11 cellular contexts compared by ENCODE assay signal in genomic region chr17:48723555-48724239, GRCh38. TPM values are rescaled to one million over a fixed set of nuclear protein-coding genes. Genes with fewer than 3 reads are reported as not detected.
DNase-seq lines count a peak whose midpoint lies in the region; ATAC-seq and TF ChIP-seq lines count a peak whose summit lies in the region.
"Had no signal": no experiment of that assay in that cellular context is flagged by ENCODE, and none has a peak within 500 bp of the region (broad histone marks: within the 10 kb centered on the region; RNA-seq: fewer than 3 reads in every experiment).

No MANE protein-coding gene starts in this region.

- no peak for DNase-seq in CD8-positive, alpha-beta T cell
- DNase-seq in activated naive CD8-positive, alpha-beta T cell treated with anti-CD3 and anti-CD28 coated beads for 36 hours = no peak
- DNase-seq in naive B cell = no peak
- no peak for DNase-seq in mesenteric fat pad (ENCODE audit: low spot score)
- no peak for DNase-seq in SHP77 treated with DMSO at 0.1 percent for 48 hours (lab: John Stamatoyannopoulos, UW)

- H3K27ac ChIP-seq in CD8-positive, alpha-beta T cell (ENCODE audit: low read depth, low read length) = no peak overlapping the region
- no peak overlapping the region for H3K27ac ChIP-seq in HUES48 (ENCODE audit: low read depth, low read length)
- H3K27ac ChIP-seq: gastroesophageal sphincter had no signal

- peaks cover 89% of the 10 kb centered on the region for H3K27me3 ChIP-seq in CD8-positive, alpha-beta T cell (ENCODE audit: insufficient read depth, low read length)
- H3K27me3 ChIP-seq in HUES48 (ENCODE audit: control insufficient read depth, insufficient read depth, low read length) = peaks cover 100% of the 10 kb centered on the region

- CTCF ChIA-PET in CD8-positive, alpha-beta T cell (lab: Charles Lee) = interaction anchor here (0.6 to 4.0 kb wide), 26 partner anchors 8 to 221 kb away, joined by 3 to 43 read pairs (median 5); partner anchors contain the start of gene SNF8

- intact Hi-C loops in CD8-positive, alpha-beta T cell (cut with DNase I, micrococcal nuclease) = loop anchor here (1.0 to 10.0 kb wide), 7 partner anchors 25 to 271 kb away; partner anchors contain the start of gene IGF2BP1 (in 1 of the 2)

- POLR2A ChIA-PET in CD8-positive, alpha-beta T cell (lab: Charles Lee) = interaction anchor here (0.6 to 1.5 kb wide), 4 partner anchors 8 to 67 kb away, joined by 3 to 4 read pairs (median 4); no protein-coding TSS in a partner anchor

- no peak overlapping the region for H3K4me3 ChIP-seq in CD8-positive, alpha-beta T cell (ENCODE audit: low read depth, low read length)
- H3K4me3 ChIP-seq in HUES48 (ENCODE audit: low read depth, low read length) = peak overlapping the region; percentile 38; the same call in 1 of the 2 replicates

- no peak overlapping the region for H3K9ac ChIP-seq in HUES48 (ENCODE audit: low read depth, low read length)

- H3K9me3 ChIP-seq in CD8-positive, alpha-beta T cell (ENCODE audit: low read length) = no peaks in the 10 kb centered on the region
- H3K9me3 ChIP-seq in HUES48 (ENCODE audit: control insufficient read depth, insufficient read depth, low read length) = peaks cover 2% of the 10 kb centered on the region
- H3K9me3 ChIP-seq: gastroesophageal sphincter had no signal

- H3K4me3 Mint-ChIP-seq in CD8-positive, alpha-beta T cell = peak overlapping the region; percentile 69
- peak overlapping the region; percentile 56 for H3K4me3 Mint-ChIP-seq in activated naive CD8-positive, alpha-beta T cell treated with anti-CD3 and anti-CD28 coated beads for 36 hours
- H3K4me3 Mint-ChIP-seq in naive B cell = peak overlapping the region; percentile 19 to 87 (median 69)

- peaks cover 53% of the 10 kb centered on the region for H3K4me1 ChIP-seq in CD8-positive, alpha-beta T cell (ENCODE audit: insufficient read depth, low read length)
- H3K4me1 ChIP-seq in HUES48 (ENCODE audit: control insufficient read depth, insufficient read depth, low read length) = peaks cover 44% of the 10 kb centered on the region

- peaks cover 72% of the 10 kb centered on the region for H3K27me3 Mint-ChIP-seq in CD8-positive, alpha-beta T cell (ENCODE audit: low read depth)
- H3K27me3 Mint-ChIP-seq in activated naive CD8-positive, alpha-beta T cell treated with anti-CD3 and anti-CD28 coated beads for 36 hours = peaks cover 100% of the 10 kb centered on the region
- peaks cover 82 to 95% (median 83%) of the 10 kb centered on the region in 3 donors for H3K27me3 Mint-ChIP-seq in naive B cell

- peaks cover 51% of the 10 kb centered on the region for H3K4me1 Mint-ChIP-seq in CD8-positive, alpha-beta T cell (ENCODE audit: low read depth)
- H3K4me1 Mint-ChIP-seq in activated naive CD8-positive, alpha-beta T cell treated with anti-CD3 and anti-CD28 coated beads for 36 hours = peaks cover 32% of the 10 kb centered on the region
- peaks cover 24 to 64% (median 52%) of the 10 kb centered on the region in 3 donors for H3K4me1 Mint-ChIP-seq in naive B cell

- no peaks in the 10 kb centered on the region for H3K36me3 Mint-ChIP-seq in CD8-positive, alpha-beta T cell
- peaks cover 3% of the 10 kb centered on the region for H3K36me3 Mint-ChIP-seq in activated naive CD8-positive, alpha-beta T cell treated with anti-CD3 and anti-CD28 coated beads for 36 hours
- peaks cover 6 to 15% of the 10 kb centered on the region in 2 donors for H3K36me3 Mint-ChIP-seq in naive B cell

- no peaks in the 10 kb centered on the region for H3K9me3 Mint-ChIP-seq in CD8-positive, alpha-beta T cell
- no peaks in the 10 kb centered on the region for H3K9me3 Mint-ChIP-seq in activated naive CD8-positive, alpha-beta T cell treated with anti-CD3 and anti-CD28 coated beads for 36 hours
- peaks cover 3 to 27% (median 8%) of the 10 kb centered on the region in 7 donors for H3K9me3 Mint-ChIP-seq in naive B cell

- no peak for TF ChIP-seq CTCF in CD8-positive, alpha-beta T cell (IDR thresholded peaks at IDR 0.05)

- no peaks in the 10 kb centered on the region for H3K36me3 ChIP-seq in CD8-positive, alpha-beta T cell (ENCODE audit: insufficient read depth, low read length)
- no peaks in the 10 kb centered on the region for H3K36me3 ChIP-seq in HUES48 (ENCODE audit: control insufficient read depth, insufficient read depth, low read length)
- H3K36me3 ChIP-seq: gastroesophageal sphincter had no signal

- H3K27ac Mint-ChIP-seq in CD8-positive, alpha-beta T cell = no peak overlapping the region
- no peak overlapping the region for H3K27ac Mint-ChIP-seq in activated naive CD8-positive, alpha-beta T cell treated with anti-CD3 and anti-CD28 coated beads for 36 hours
- H3K27ac Mint-ChIP-seq in naive B cell = peak overlapping the region in 5 of 6 donors; percentile 60 to 97 (median 91)

- peak; percentile 18 for ATAC-seq in CD8-positive, alpha-beta T cell
- ATAC-seq in naive B cell (ENCODE audit: low read depth in 2 of 2) (no peak), GM21528 (IDR thresholded peaks at IDR 0.05; ENCODE audit: low FRiP score, unreplicated experiment) (no peak), GM18873 (IDR thresholded peaks at IDR 0.05; ENCODE audit: low FRiP score, unreplicated experiment) (no peak)

RNA-seq across cellular contexts. Expression of gene PRAC2, which starts 0.7 kb away (rescaled TPM):
- not detected for total RNA-seq in CD8-positive, alpha-beta T cell
- not detected for total RNA-seq in activated naive CD8-positive, alpha-beta T cell treated with anti-CD3 and anti-CD28 coated beads for 36 hours
- not detected for polyA plus RNA-seq in naive B cell (ENCODE audit: low read depth in 6 of 6)
- total RNA-seq in mesenteric fat pad = not detected
- total RNA-seq: aorta, gastroesophageal sphincter, renal cortical epithelial cell had no signal
- polyA plus RNA-seq: aorta had no signal

RNA-seq across cellular contexts. Expression of gene PRAC1, which starts 1.4 kb away (rescaled TPM):
- total RNA-seq in CD8-positive, alpha-beta T cell = not detected
- not detected for total RNA-seq in activated naive CD8-positive, alpha-beta T cell treated with anti-CD3 and anti-CD28 coated beads for 36 hours
- not detected for polyA plus RNA-seq in naive B cell (ENCODE audit: low read depth in 6 of 6)
- not detected for total RNA-seq in mesenteric fat pad
- total RNA-seq: aorta, gastroesophageal sphincter, renal cortical epithelial cell had no signal

RNA-seq across cellular contexts. Expression of gene HOXB13, which starts 4.9 kb away (rescaled TPM):
- total RNA-seq in CD8-positive, alpha-beta T cell = not detected
- total RNA-seq in activated naive CD8-positive, alpha-beta T cell treated with anti-CD3 and anti-CD28 coated beads for 36 hours = not detected
- not detected for polyA plus RNA-seq in naive B cell (ENCODE audit: low read depth in 6 of 6)
- total RNA-seq in mesenteric fat pad = not detected
- total RNA-seq: aorta, gastroesophageal sphincter had no signal

Comparison
In these comparisons a context has a peak if more than half of its experiments do, and no peak if none do; other contexts are left out.
1. H3K27ac Mint-ChIP-seq: peak in naive B cell (5 of 6); none in CD8-positive, alpha-beta T cell (single experiment) and activated naive CD8-positive, alpha-beta T cell treated with anti-CD3 and anti-CD28 coated beads for 36 hours (single experiment).
2. Peak in every context shown above with its lines, with median percentiles within 50 percentile points of each other: H3K4me3 Mint-ChIP-seq.